ENCODE assay signal across 1 cellular context in the genomic region with DNA sequence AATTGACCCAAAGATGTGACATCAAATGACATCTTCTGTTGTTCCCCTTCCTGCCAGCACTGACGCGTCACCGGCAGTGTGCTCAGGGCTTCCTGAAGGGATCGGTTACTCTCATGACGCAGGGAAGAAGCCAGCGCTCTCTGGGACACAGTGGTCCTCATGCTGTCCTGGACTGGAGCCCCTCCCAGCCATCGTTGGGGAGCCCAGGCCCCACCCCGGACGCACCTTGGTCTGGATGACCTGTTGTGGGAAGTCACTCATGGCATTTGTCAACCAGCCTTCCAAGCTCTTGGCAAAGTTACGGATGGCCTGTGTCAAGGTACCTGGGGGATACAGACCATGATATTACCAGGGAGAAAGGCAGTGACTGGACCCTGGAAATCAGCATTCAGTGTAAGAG.
TF ChIP-seq lines count a peak whose summit lies in the region.

No MANE protein-coding gene starts in this region.

TF ChIP-seq in H1, 55 proteins besides CTCF, POLR2A, EP300 and RAD21 (continued from another document):
- TF ChIP-seq CHD7 (IDR thresholded peaks at IDR 0.05; ENCODE audit: insufficient replicate concordance, low read length) (no peak), TCF12 (IDR thresholded peaks at IDR 0.05; ENCODE audit: low read depth, low read length) (no peak), KDM4A (IDR thresholded peaks at IDR 0.05; ENCODE audit: low read depth, low read length, severe bottlenecking) (no peak)
